Comparison of ENCODE assay signal across 9 cellular contexts in genomic region chr10:103918053-103918846, GRCh38. TPM values are rescaled to one million over a fixed set of nuclear protein-coding genes. Genes with fewer than 3 reads are reported as not detected.
DNase-seq lines count a peak whose midpoint lies in the region; ATAC-seq, FAIRE-seq and TF ChIP-seq lines count a peak whose summit lies in the region.
"Had no signal": no experiment of that assay in that cellular context is flagged by ENCODE, and none has a peak within 500 bp of the region (broad histone marks: within the 10 kb centered on the region; RNA-seq: fewer than 3 reads in every experiment).

STN1 (minus strand) TSS chr10:103918184; CDS start chr10:103917594, 590 bp downstream.

- no peak for FAIRE-seq in kidney (lab: Jason Lieb, UNC)
- FAIRE-seq: colon had no signal

- H3K4me1 ChIP-seq in kidney (ENCODE audit: control insufficient read depth in 1 of 2, insufficient read depth in 1 of 2, low read depth in 1 of 2, low read length in 2 of 2) = peaks cover 16 to 18% of the 10 kb centered on the region in 2 donors

- H3K27ac ChIP-seq in kidney (ENCODE audit: low read depth in 2 of 2, low read length in 2 of 2) = peak within 1 kb of the TSS; percentile 93 to 97

- peak; percentile 96 for DNase-seq in AG10803 (ENCODE audit: low read depth)
- peak; percentile 76 for DNase-seq in NCI-H446 treated with DMSO at 0.1 percent for 48 hours (lab: John Stamatoyannopoulos, UW)
- DNase-seq in activated CD4-positive, CD25-positive, alpha-beta regulatory T cell treated with anti-CD3 and anti-CD28 coated beads, Interleukin-2, amount 50 U/mL, for 72 hours = peak; percentile 93
- DNase-seq in cerebellar nuclear complex (lab: John Stamatoyannopoulos, UW) = peak; percentile 79 to 89
- DNase-seq in kidney = peak; percentile 99
- DNase-seq in stimulated activated CD4-positive, alpha-beta T cell treated with anti-CD3 and anti-CD28 coated beads, Interleukin-15, amount 100 ng/mL, for 24 hours = peak; percentile 98

- H3K9me3 ChIP-seq in kidney (ENCODE audit: control insufficient read depth in 1 of 2, low read length in 2 of 2) = no peaks in the 10 kb centered on the region

- H3K4me3 ChIP-seq in AG10803 (ENCODE audit: low read length) (peak within 1 kb of the TSS; percentile 91), kidney (ENCODE audit: low read length in 2 of 2) (peak within 1 kb of the TSS; percentile 79 to 95)

- no peaks in the 10 kb centered on the region for H3K36me3 ChIP-seq in kidney (ENCODE audit: control insufficient read depth in 1 of 2, insufficient read depth in 2 of 2, low read length in 2 of 2)

- peak; percentile 87 for ATAC-seq in GM19035 (IDR thresholded peaks at IDR 0.05; ENCODE audit: unreplicated experiment)
- ATAC-seq in HG03354 (IDR thresholded peaks at IDR 0.05; ENCODE audit: poor library complexity, severe bottlenecking, unreplicated experiment) = peak; percentile 92

- intact Hi-C loops in kidney (cut with DNase I) = no loop called here

- TF ChIP-seq CTCF in AG10803 (conservative IDR thresholded peaks at IDR 0.05; ENCODE audit: low read length) = peak; percentile 25
- no peak for TF ChIP-seq CTCF in kidney (IDR thresholded peaks at IDR 0.05; ENCODE audit: borderline replicate concordance, extremely low read depth, insufficient read depth)

- H3K9ac ChIP-seq in kidney (ENCODE audit: low read length in 2 of 2) = peak within 1 kb of the TSS; percentile 70 to 93

RNA-seq across cellular contexts. Expression of gene STN1, which starts in this region (rescaled TPM):
- 30.1 TPM for total RNA-seq in kidney
- polyA plus RNA-seq in kidney (ENCODE audit: insufficient read depth, low read depth, low replicate concordance) = 29.4 TPM

Comparison
In these comparisons a context has a peak if more than half of its experiments do, and no peak if none do; other contexts are left out.
1. Peak in every context shown above with its lines: DNase-seq, ATAC-seq, H3K4me3 ChIP-seq and H3K27ac ChIP-seq.